Comparison of ENCODE assay signal across 9 cellular contexts in the genomic region with DNA sequence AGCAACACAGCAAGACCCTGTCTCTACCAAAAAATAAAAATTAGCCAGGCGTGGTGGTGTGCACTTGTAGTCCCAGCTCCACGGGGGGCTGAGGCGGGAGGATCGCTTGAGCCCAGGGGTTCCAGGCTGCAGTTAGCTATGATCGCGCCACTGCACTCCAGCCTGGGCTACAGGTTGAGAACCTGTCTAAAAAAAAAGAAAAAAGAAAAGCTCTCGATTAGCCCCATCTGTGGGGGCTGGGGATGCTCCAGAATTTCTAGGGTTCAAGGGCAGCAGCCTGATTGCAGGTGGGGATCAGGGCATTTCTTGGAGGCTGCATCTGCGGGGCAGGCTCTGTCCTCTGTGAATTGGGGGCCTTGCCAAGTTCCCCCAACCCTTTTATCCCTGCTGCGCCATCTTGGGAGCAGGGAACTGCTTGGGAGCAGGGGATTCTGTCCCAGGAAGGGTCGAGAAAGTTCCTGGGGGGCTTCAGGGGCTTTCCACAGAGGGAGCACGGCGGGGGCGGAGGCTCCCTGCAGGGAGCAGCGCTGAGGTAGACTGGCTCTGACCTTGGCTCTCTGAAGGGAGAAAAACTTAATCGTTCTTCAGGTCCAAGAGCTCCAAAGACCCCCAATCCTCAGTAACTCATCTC. TPM values are rescaled to one million over a fixed set of nuclear protein-coding genes. Genes with fewer than 3 reads are reported as not detected.
DNase-seq lines count a peak whose midpoint lies in the region; ATAC-seq, FAIRE-seq and TF ChIP-seq lines count a peak whose summit lies in the region.
"Had no signal": no experiment of that assay in that cellular context is flagged by ENCODE, and none has a peak within 500 bp of the region (broad histone marks: within the 10 kb centered on the region; RNA-seq: fewer than 3 reads in every experiment).

No MANE protein-coding gene starts in this region.

- H3K9me3 ChIP-seq in Peyer's patch (no peaks in the 10 kb centered on the region), esophagus muscularis mucosa (no peaks in the 10 kb centered on the region), parathyroid adenoma (ENCODE audit: control insufficient read depth, low read length) (no peaks in the 10 kb centered on the region)

- no peaks in the 10 kb centered on the region for H3K27me3 ChIP-seq in Peyer's patch
- no peaks in the 10 kb centered on the region for H3K27me3 ChIP-seq in esophagus muscularis mucosa
- H3K27me3 ChIP-seq in parathyroid adenoma (ENCODE audit: control insufficient read depth, insufficient read depth, low read length), result no peaks in the 10 kb centered on the region

- H3K4me2 ChIP-seq in parathyroid adenoma (ENCODE audit: low read length), result peak overlapping the region; percentile 56

- no peak for TF ChIP-seq CTCF in AG10803 (conservative IDR thresholded peaks at IDR 0.05; ENCODE audit: low read length)
- no peak for TF ChIP-seq CTCF in Peyer's patch (IDR thresholded peaks at IDR 0.05)
- no peak for TF ChIP-seq CTCF in esophagus muscularis mucosa (IDR thresholded peaks at IDR 0.05)
- TF ChIP-seq CTCF in parathyroid adenoma (IDR thresholded peaks at IDR 0.05), result no peak

- H3K4me1 ChIP-seq in Peyer's patch (peaks cover 0 to 43% (median 9%) of the 10 kb centered on the region in 4 donors), esophagus muscularis mucosa (peaks cover 36 to 47% (median 46%) of the 10 kb centered on the region in 4 donors), parathyroid adenoma (peaks cover 14% of the 10 kb centered on the region)

- 11% methylated on average over 9 of the region's 15 CpGs for WGBS in esophagus muscularis mucosa

- H3K27ac ChIP-seq in Peyer's patch, result peak overlapping the region; percentile 87 to 90 (median 89)
- peak overlapping the region; percentile 82 to 92 (median 90) for H3K27ac ChIP-seq in esophagus muscularis mucosa (replicated peaks in 1 of 4)
- H3K27ac ChIP-seq in parathyroid adenoma, result peak overlapping the region; percentile 67

- H3K36me3 ChIP-seq in Peyer's patch (no peaks in the 10 kb centered on the region), esophagus muscularis mucosa (peaks cover 0 to 5% (median 0%) of the 10 kb centered on the region in 4 donors), parathyroid adenoma (ENCODE audit: control insufficient read depth, insufficient read depth, low read length) (no peaks in the 10 kb centered on the region)

- H3K9ac ChIP-seq in parathyroid adenoma, result peak overlapping the region; percentile 34

- no peak for DNase-seq in AG10803 (ENCODE audit: low read depth)
- DNase-seq in Peyer's patch, result peak in 1 of 3 donors; percentile 43
- no peak for DNase-seq in esophagus muscularis mucosa (ENCODE audit: extremely low spot score)
- no peak for DNase-seq in effector CD4-positive, alpha-beta T cell
- DNase-seq in GM19239 (ENCODE audit: insufficient read length, low spot score), result no peak
- DNase-seq in stimulated activated naive CD4-positive, alpha-beta T cell treated with Interleukin-2 at 50 U/mL for 16 hours (lab: John Stamatoyannopoulos, UW), result no peak

- FAIRE-seq in GM19239 (lab: Jason Lieb, UNC), result no peak

- ATAC-seq in GM21528 (IDR thresholded peaks at IDR 0.05; ENCODE audit: low FRiP score, unreplicated experiment), result peak; percentile 20

- peaks cover 32% of the 10 kb centered on the region for H3K79me2 ChIP-seq in parathyroid adenoma

- peak overlapping the region; percentile 99 for H2AFZ ChIP-seq in parathyroid adenoma

- intact Hi-C loops in esophagus muscularis mucosa (cut with DNase I), result no loop called here

- H3K4me3 ChIP-seq in AG10803 (ENCODE audit: low read length), result peak overlapping the region; percentile 97
- H3K4me3 ChIP-seq in Peyer's patch, result peak overlapping the region; percentile 95 to 99 (median 98)
- H3K4me3 ChIP-seq in esophagus muscularis mucosa, result peak overlapping the region; percentile 77 to 99 (median 90)
- H3K4me3 ChIP-seq in parathyroid adenoma (ENCODE audit: low read depth, low read length), result peak overlapping the region; percentile 98

- TF ChIP-seq EP300 in esophagus muscularis mucosa (IDR thresholded peaks at IDR 0.05), result no peak

- TF ChIP-seq POLR2A in Peyer's patch (IDR thresholded peaks at IDR 0.05) (no peak), esophagus muscularis mucosa (IDR thresholded peaks at IDR 0.05; ENCODE audit: low read depth) (no peak)

RNA-seq across cellular contexts. Expression of a gene that starts 0.6 kb away (rescaled TPM):
- total RNA-seq in Peyer's patch (100 to 1,000 TPM; 195 to 278 (median 225) TPM), esophagus muscularis mucosa (100 to 1,000 TPM in 2 of 4 donors, 10 to 100 TPM in 2; 83.1 to 105 (median 99.8) TPM)

RNA-seq across cellular contexts. Expression of a gene that starts 49.4 kb away (rescaled TPM):
- total RNA-seq in Peyer's patch (100 to 1,000 TPM; 228 to 386 (median 343) TPM), esophagus muscularis mucosa (100 to 1,000 TPM; 101 to 153 (median 134) TPM)

RNA-seq across cellular contexts. Expression of a gene that starts 52.4 kb away (rescaled TPM):
- not detected for total RNA-seq in Peyer's patch
- not detected for total RNA-seq in esophagus muscularis mucosa
- total RNA-seq: myocyte had no signal
